14 cellular contexts compared by ENCODE assay signal in the genomic region with DNA sequence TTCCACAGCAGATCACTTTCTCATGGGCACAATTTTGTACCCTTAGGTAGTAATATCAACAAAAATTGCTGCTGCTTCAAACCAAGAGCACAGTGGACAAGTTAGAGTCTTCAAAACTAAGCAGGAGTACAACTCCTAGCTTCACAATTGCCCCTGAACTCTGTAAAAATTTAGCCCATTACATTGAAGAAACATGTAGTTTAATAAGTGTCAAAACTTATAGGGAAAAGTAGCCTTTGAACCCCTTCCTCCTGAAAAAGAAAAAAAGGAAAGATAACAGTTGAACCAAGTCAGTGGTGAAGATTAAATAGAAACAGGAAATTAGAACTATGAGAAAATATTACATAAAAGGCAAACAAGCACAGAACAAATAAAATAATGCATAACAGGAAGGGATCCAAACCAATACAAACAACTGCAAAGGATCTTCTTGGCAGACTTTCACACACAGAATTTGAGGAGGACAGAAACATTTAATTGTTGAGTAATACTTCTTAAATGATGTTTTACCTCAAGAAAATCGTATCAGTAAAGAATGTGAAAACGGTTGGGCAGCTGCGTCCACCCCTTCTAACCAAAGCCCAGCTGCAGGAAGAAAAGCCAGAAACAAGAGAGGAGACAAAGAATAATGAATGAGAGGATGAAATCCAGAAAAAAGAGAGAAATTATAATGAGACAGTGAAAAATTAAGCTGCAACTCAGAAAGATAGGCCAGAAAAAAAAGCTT.
DNase-seq lines count a peak whose midpoint lies in the region; ATAC-seq and TF ChIP-seq lines count a peak whose summit lies in the region.
"Had no signal": no experiment of that assay in that cellular context is flagged by ENCODE, and none has a peak within 500 bp of the region (broad histone marks: within the 10 kb centered on the region; RNA-seq: fewer than 3 reads in every experiment).

No MANE protein-coding gene starts in this region.

- no peak overlapping the region for H2AFZ ChIP-seq in GM23338
- no peak overlapping the region for H2AFZ ChIP-seq in hepatocyte

- 67% methylated on average over 3 of the region's 3 CpGs for WGBS in hepatocyte (ENCODE audit: low lambda C conversion rate, missing lambda C conversion rate)

- H3K36me3 Mint-ChIP-seq in GM23338 (ENCODE audit: low read depth), result no peaks in the 10 kb centered on the region
- H3K36me3 Mint-ChIP-seq: activated naive CD8-positive, alpha-beta T cell had no signal

- H3K4me2 ChIP-seq in GM23338 (no peak overlapping the region), hepatocyte (peak overlapping the region; percentile 19)
- H3K4me2 ChIP-seq: KMS-11 had no signal

- TF ChIP-seq CTCF in GM23338 (conservative IDR thresholded peaks at IDR 0.05; ENCODE audit: low read depth in 2 of 2) (no peak), hepatocyte (IDR thresholded peaks at IDR 0.05; ENCODE audit: poor library complexity) (no peak)

- H3K4me1 ChIP-seq in GM23338 (ENCODE audit: insufficient read depth) (no peaks in the 10 kb centered on the region), adipocyte (ENCODE audit: control insufficient read depth, insufficient read depth, low read length) (peaks cover 12% of the 10 kb centered on the region), hepatocyte (ENCODE audit: insufficient read depth) (peaks cover 11% of the 10 kb centered on the region)

- H3K27ac ChIP-seq in GM23338 (ENCODE audit: low read depth) (no peak overlapping the region), hepatocyte (no peak overlapping the region)
- H3K27ac ChIP-seq: KMS-11 had no signal

- peaks cover 7% of the 10 kb centered on the region; the same call in 1 of the 3 replicates for H3K9me3 Mint-ChIP-seq in GM23338

- H3K27me3 ChIP-seq in GM23338 (ENCODE audit: insufficient read depth) (no peaks in the 10 kb centered on the region), adipocyte (replicated peaks; ENCODE audit: control insufficient read depth, insufficient read depth, low read length) (no peaks in the 10 kb centered on the region), hepatocyte (no peaks in the 10 kb centered on the region)

- H3K9me2 ChIP-seq in GM23338 (ENCODE audit: insufficient read depth) (no peaks in the 10 kb centered on the region), hepatocyte (replicated peaks; ENCODE audit: insufficient read depth) (no peaks in the 10 kb centered on the region)

- H3K4me3 Mint-ChIP-seq in GM23338, result no peak overlapping the region
- H3K4me3 Mint-ChIP-seq: activated CD8-positive, alpha-beta T cell treated with anti-CD3 and anti-CD28 coated beads for 36 hours; activated naive CD8-positive, alpha-beta T cell had no signal

- H3F3A ChIP-seq in GM23338 (replicated peaks; ENCODE audit: low read depth), result no peaks in the 10 kb centered on the region

- no peak for ATAC-seq in GM23338
- ATAC-seq in GM18873 (IDR thresholded peaks at IDR 0.05; ENCODE audit: low FRiP score, unreplicated experiment), result no peak
- ATAC-seq: activated CD8-positive, alpha-beta T cell treated with anti-CD3 and anti-CD28 coated beads for 36 hours had no signal

- no peaks in the 10 kb centered on the region for H3K36me3 ChIP-seq in GM23338 (ENCODE audit: insufficient read depth)
- H3K36me3 ChIP-seq in adipocyte (ENCODE audit: control insufficient read depth, insufficient read depth, low read length, severe bottlenecking), result no peaks in the 10 kb centered on the region
- H3K36me3 ChIP-seq in hepatocyte (replicated peaks; ENCODE audit: insufficient read depth, low read depth), result no peaks in the 10 kb centered on the region

- H3K4me3 ChIP-seq in GM23338, result no peak overlapping the region
- peak overlapping the region; percentile 59 for H3K4me3 ChIP-seq in adipocyte (ENCODE audit: low read length)
- no peak overlapping the region for H3K4me3 ChIP-seq in hepatocyte

- H3K4me1 Mint-ChIP-seq in GM23338, result peaks cover 4% of the 10 kb centered on the region; the same call in 2 of the 3 replicates

- H3K9me3 ChIP-seq in adipocyte (ENCODE audit: control insufficient read depth, low read length), result peaks cover 15% of the 10 kb centered on the region
- H3K9me3 ChIP-seq in hepatocyte (ENCODE audit: low read depth), result peaks cover 6% of the 10 kb centered on the region

- H3K27ac Mint-ChIP-seq in GM23338, result peak overlapping the region; percentile 41; the same call in 1 of the 2 replicates
- H3K27ac Mint-ChIP-seq: activated CD8-positive, alpha-beta T cell treated with anti-CD3 and anti-CD28 coated beads for 36 hours; activated naive CD8-positive, alpha-beta T cell had no signal

- H4K20me1 ChIP-seq in GM23338 (replicated peaks; ENCODE audit: insufficient read depth) (no peaks in the 10 kb centered on the region), hepatocyte (ENCODE audit: insufficient read depth, poor library complexity, severe bottlenecking) (no peaks in the 10 kb centered on the region)

- H3K27me3 Mint-ChIP-seq in GM23338 (ENCODE audit: insufficient read depth, low read depth, poor library complexity), result no peaks in the 10 kb centered on the region
- H3K27me3 Mint-ChIP-seq: activated CD8-positive, alpha-beta T cell treated with anti-CD3 and anti-CD28 coated beads for 36 hours; activated naive CD8-positive, alpha-beta T cell had no signal

- no peaks in the 10 kb centered on the region for H3K79me2 ChIP-seq in GM23338 (replicated peaks; ENCODE audit: insufficient read depth)
- H3K79me2 ChIP-seq in hepatocyte, result no peaks in the 10 kb centered on the region

- H3K9ac ChIP-seq in adipocyte (ENCODE audit: low read length), result no peak overlapping the region
- H3K9ac ChIP-seq: KMS-11 had no signal

- DNase-seq in GM23338 (ENCODE audit: low spot score) (no peak), adipocyte (ENCODE audit: low read depth) (peak; percentile 76), hepatocyte (ENCODE audit: low spot score) (no peak), stromal cell of bone marrow (ENCODE audit: low read depth) (peak; percentile 13), HUDEP-2 (lab: John Stamatoyannopoulos, UW; ENCODE audit: unreplicated experiment in 76 of 76) (no peak), NOMO-1 treated with DMSO at 0.1 percent for 48 hours (lab: John Stamatoyannopoulos, UW; ENCODE audit: unreplicated experiment) (no peak)
- DNase-seq: activated CD8-positive, alpha-beta T cell treated with anti-CD3 and anti-CD28 coated beads for 36 hours; foreskin melanocyte; midbrain; NCI-H510A treated with DMSO at 0.1 percent for 48 hours; stimulated activated CD4-positive, alpha-beta T cell treated with anti-CD3 and anti-CD28 coated beads, Interleukin-1b, Interleukin-23, amount 100 ng/mL, for 48 hours had no signal

TF ChIP-seq in GM23338, 12 proteins besides CTCF, POLR2A, EP300 and RAD21 (continues in another document):
- no peak for TF ChIP-seq EZH2 (IDR thresholded peaks at IDR 0.05; ENCODE audit: low read depth, unreplicated experiment)
- no peak for TF ChIP-seq ETS1 (IDR thresholded peaks at IDR 0.05)
- no peak for TF ChIP-seq JUNB (IDR thresholded peaks at IDR 0.05; ENCODE audit: unreplicated experiment)
- no peak for TF ChIP-seq EZH2phosphoT487 (IDR thresholded peaks at IDR 0.05; ENCODE audit: unreplicated experiment)
- TF ChIP-seq STAT1 (IDR thresholded peaks at IDR 0.05; ENCODE audit: unreplicated experiment), result no peak
- no peak for TF ChIP-seq ZNF331 (CRISPR knock-in tag; IDR thresholded peaks at IDR 0.05; ENCODE audit: low read depth)
- no peak for TF ChIP-seq POLR2AphosphoS5 (IDR thresholded peaks at IDR 0.05; ENCODE audit: low read depth)
- TF ChIP-seq, protein P1, sequence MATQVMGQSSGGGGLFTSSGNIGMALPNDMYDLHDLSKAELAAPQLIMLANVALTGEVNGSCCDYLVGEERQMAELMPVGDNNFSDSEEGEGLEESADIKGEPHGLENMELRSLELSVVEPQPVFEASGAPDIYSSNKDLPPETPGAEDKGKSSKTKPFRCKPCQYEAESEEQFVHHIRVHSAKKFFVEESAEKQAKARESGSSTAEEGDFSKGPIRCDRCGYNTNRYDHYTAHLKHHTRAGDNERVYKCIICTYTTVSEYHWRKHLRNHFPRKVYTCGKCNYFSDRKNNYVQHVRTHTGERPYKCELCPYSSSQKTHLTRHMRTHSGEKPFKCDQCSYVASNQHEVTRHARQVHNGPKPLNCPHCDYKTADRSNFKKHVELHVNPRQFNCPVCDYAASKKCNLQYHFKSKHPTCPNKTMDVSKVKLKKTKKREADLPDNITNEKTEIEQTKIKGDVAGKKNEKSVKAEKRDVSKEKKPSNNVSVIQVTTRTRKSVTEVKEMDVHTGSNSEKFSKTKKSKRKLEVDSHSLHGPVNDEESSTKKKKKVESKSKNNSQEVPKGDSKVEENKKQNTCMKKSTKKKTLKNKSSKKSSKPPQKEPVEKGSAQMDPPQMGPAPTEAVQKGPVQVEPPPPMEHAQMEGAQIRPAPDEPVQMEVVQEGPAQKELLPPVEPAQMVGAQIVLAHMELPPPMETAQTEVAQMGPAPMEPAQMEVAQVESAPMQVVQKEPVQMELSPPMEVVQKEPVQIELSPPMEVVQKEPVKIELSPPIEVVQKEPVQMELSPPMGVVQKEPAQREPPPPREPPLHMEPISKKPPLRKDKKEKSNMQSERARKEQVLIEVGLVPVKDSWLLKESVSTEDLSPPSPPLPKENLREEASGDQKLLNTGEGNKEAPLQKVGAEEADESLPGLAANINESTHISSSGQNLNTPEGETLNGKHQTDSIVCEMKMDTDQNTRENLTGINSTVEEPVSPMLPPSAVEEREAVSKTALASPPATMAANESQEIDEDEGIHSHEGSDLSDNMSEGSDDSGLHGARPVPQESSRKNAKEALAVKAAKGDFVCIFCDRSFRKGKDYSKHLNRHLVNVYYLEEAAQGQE (IDR thresholded peaks at IDR 0.05; ENCODE audit: unreplicated experiment), result no peak

Comparison
In these comparisons a context has a peak if more than half of its experiments do, and no peak if none do; other contexts are left out.
1. DNase-seq: peak in adipocyte (single experiment) and stromal cell of bone marrow (single experiment); none in GM23338 (single experiment), hepatocyte (single experiment), HUDEP-2 (0 of 76) and NOMO-1 treated with DMSO at 0.1 percent for 48 hours (single experiment).